ENCODE assay signal across 7 cellular contexts in the genomic region with DNA sequence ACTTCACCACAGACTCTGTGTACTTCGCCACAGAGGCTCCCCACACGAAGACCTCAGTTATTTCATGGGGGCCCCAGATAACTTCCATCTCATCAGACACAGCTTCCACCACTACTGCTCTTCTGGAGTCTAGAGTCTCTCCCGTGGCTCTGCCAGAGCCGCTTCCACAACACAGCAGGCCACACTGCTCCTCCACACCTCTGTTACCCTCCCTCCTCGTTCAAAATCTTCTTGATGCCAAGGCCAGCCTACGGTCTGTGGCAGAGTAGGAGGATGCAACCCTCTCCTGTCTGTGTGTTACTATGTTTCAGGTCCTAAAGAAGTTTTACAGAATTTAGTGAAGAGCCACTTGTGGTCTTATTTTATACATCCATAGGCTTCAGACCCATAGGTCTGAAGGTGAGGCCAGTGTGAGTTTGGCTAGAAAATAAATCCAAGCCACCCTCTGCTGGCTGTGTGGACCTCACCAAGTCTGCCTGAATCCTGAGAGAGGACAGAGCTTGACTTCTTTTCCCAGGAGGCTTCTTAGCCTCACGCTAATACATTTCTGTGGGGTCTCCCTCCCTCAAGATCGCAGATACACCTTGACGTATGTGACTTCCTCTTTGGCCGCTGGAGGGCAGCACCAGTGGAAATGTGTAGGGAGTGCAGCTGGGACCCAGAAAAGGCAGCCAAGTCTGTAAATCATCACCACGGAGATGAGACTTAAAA.
A peak's percentile ranks its signal among the peaks of the same experiment; 100 is the strongest.
DNase-seq lines count a peak whose midpoint lies in the region; ATAC-seq and TF ChIP-seq lines count a peak whose summit lies in the region.

No MANE protein-coding gene starts in this region.

- no peaks in the 10 kb centered on the region for H3K9me2 ChIP-seq in DOHH2 (replicated peaks; ENCODE audit: control insufficient read depth, low read length)

- H2BK5ac ChIP-seq in mesendoderm (ENCODE audit: low read length) = no peak overlapping the region

- H3K4me2 ChIP-seq in DOHH2 (ENCODE audit: low read length) = no peak overlapping the region
- H3K4me2 ChIP-seq in mesendoderm (ENCODE audit: low read length) = no peak overlapping the region

- no peak overlapping the region for H3K18ac ChIP-seq in mesendoderm (ENCODE audit: low read length)

- ATAC-seq in GM19035 (IDR thresholded peaks at IDR 0.05; ENCODE audit: unreplicated experiment) = peak; percentile 93
- peak; percentile 94 for ATAC-seq in HG03095 (IDR thresholded peaks at IDR 0.05; ENCODE audit: unreplicated experiment)

- H3K9me3 ChIP-seq in DOHH2 (ENCODE audit: control insufficient read depth, insufficient read depth, low read length) (no peaks in the 10 kb centered on the region), NT2/D1 (ENCODE audit: insufficient read depth, low read length) (no peaks in the 10 kb centered on the region)

- H4K8ac ChIP-seq in mesendoderm (ENCODE audit: low read depth, low read length) = no peak overlapping the region

- DNase-seq in NT2/D1 (ENCODE audit: low read depth, low spot score) (peak; percentile 20), astrocyte of the spinal cord (ENCODE audit: low read depth, low spot score) (peak; percentile 13), mesendoderm (peak; percentile 76), NOMO-1 (lab: John Stamatoyannopoulos, UW; ENCODE audit: unreplicated experiment in 2 of 2) (no peak)

- no peak overlapping the region for H2BK120ac ChIP-seq in mesendoderm (ENCODE audit: low read depth, low read length)

- no peaks in the 10 kb centered on the region for H3K36me3 ChIP-seq in DOHH2 (ENCODE audit: control insufficient read depth, low read length)
- no peaks in the 10 kb centered on the region for H3K36me3 ChIP-seq in NT2/D1 (ENCODE audit: insufficient read depth, insufficient read length, low read length)
- H3K36me3 ChIP-seq in mesendoderm (ENCODE audit: control insufficient read depth, insufficient read depth, low read length) = no peaks in the 10 kb centered on the region

- no CpG with 5 or more reads among the region's 11 CpGs for WGBS in mesendoderm (ENCODE audit: extremely low coverage, insufficient coverage, low lambda C conversion rate)

- H3K79me1 ChIP-seq in mesendoderm (ENCODE audit: low read length) = no peaks in the 10 kb centered on the region

- no peak overlapping the region for H3K27ac ChIP-seq in DOHH2 (ENCODE audit: low read depth, low read length)
- H3K27ac ChIP-seq in mesendoderm (ENCODE audit: low read depth, low read length) = no peak overlapping the region

- H3F3A ChIP-seq in DOHH2 (ENCODE audit: control insufficient read depth, insufficient read depth) = no peaks in the 10 kb centered on the region

- H2BK15ac ChIP-seq in mesendoderm (replicated peaks; ENCODE audit: low read depth) = no peak overlapping the region

- H3K79me2 ChIP-seq in DOHH2 (ENCODE audit: control insufficient read depth, low read length) = no peaks in the 10 kb centered on the region
- no peaks in the 10 kb centered on the region for H3K79me2 ChIP-seq in mesendoderm (ENCODE audit: control insufficient read depth, insufficient read depth, low read length)

- no peak overlapping the region for H3K4me3 ChIP-seq in DOHH2 (ENCODE audit: low read length)
- no peak overlapping the region for H3K4me3 ChIP-seq in NT2/D1 (ENCODE audit: insufficient read length, low read depth)
- no peak overlapping the region for H3K4me3 ChIP-seq in astrocyte of the spinal cord (ENCODE audit: low read depth, low read length)
- no peak overlapping the region for H3K4me3 ChIP-seq in mesendoderm (ENCODE audit: low read length)

- H3K27me3 ChIP-seq in DOHH2 (ENCODE audit: control insufficient read depth, low read length) = peaks cover 10% of the 10 kb centered on the region; the same call in 1 of the 2 replicates
- no peaks in the 10 kb centered on the region for H3K27me3 ChIP-seq in NT2/D1 (ENCODE audit: insufficient read depth, insufficient read length)
- no peaks in the 10 kb centered on the region for H3K27me3 ChIP-seq in mesendoderm (ENCODE audit: insufficient read depth, low read length, poor library complexity)

- no peaks in the 10 kb centered on the region for H3K4me1 ChIP-seq in DOHH2 (ENCODE audit: control insufficient read depth, low read length)
- H3K4me1 ChIP-seq in NT2/D1 (ENCODE audit: insufficient read depth, insufficient read length) = no peaks in the 10 kb centered on the region
- no peaks in the 10 kb centered on the region for H3K4me1 ChIP-seq in mesendoderm (ENCODE audit: control insufficient read depth, low read depth, low read length)

- no peak overlapping the region for H3K4ac ChIP-seq in mesendoderm (ENCODE audit: low read depth, low read length)

- TF ChIP-seq CTCF in DOHH2 (IDR thresholded peaks at IDR 0.05; ENCODE audit: low read depth, low read length, poor library complexity, severe bottlenecking) (peak; percentile 93), astrocyte of the spinal cord (IDR thresholded peaks at IDR 0.05; ENCODE audit: low read depth, low read length) (peak; percentile 62)

- no peaks in the 10 kb centered on the region for H4K20me1 ChIP-seq in DOHH2 (ENCODE audit: control insufficient read depth, insufficient read depth, low read depth, low read length)

- in situ Hi-C loops in astrocyte of the spinal cord (cut with HindIII; ENCODE audit: low sequenced_read_pairs) = no loop called here

- no peak overlapping the region for H4K5ac ChIP-seq in mesendoderm (ENCODE audit: low read length)

- H3K9ac ChIP-seq in NT2/D1 (ENCODE audit: insufficient read length, low read depth) (no peak overlapping the region), mesendoderm (ENCODE audit: low read length) (no peak overlapping the region)

- no peak overlapping the region for H3K23ac ChIP-seq in mesendoderm (ENCODE audit: low read length)

- no peak overlapping the region for H3K56ac ChIP-seq in mesendoderm (ENCODE audit: low read length)

- H2AK5ac ChIP-seq in mesendoderm (ENCODE audit: low read length) = no peak overlapping the region

Comparison
In these comparisons a context has a peak if more than half of its experiments do, and no peak if none do; other contexts are left out.
1. DNase-seq: peak in NT2/D1 (single experiment), astrocyte of the spinal cord (single experiment) and mesendoderm (single experiment); none in NOMO-1 (0 of 2).